ENCODE assay signal across 1 cellular context in the genomic region with DNA sequence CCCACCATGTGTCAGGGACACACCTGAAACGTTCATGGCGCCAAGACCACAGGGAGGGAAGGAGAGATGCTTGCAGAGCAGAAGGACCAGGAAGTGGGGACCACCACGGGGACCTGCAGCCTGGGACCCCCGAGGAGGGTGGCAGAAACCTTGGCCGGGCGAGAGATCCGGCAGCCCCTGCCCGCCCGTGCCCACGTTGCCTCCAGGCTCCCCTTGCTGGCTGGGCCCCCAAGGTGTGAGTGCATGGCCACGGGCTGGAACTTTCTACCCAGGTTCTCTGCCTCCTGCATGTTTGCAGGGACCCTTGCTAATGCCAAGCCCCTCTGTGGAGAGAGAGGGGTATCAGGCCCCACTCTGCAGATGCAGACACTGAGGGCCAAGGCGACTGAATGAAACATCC.
TF ChIP-seq lines count a peak whose summit lies in the region.

No MANE protein-coding gene starts in this region.

TF ChIP-seq in HepG2, 621 proteins besides CTCF, POLR2A, EP300 and RAD21:
- TF ChIP-seq ZNF768 (CRISPR knock-in tag; IDR thresholded peaks at IDR 0.05) (peak; percentile 24; the same call in 1 of the 2 replicates), SIX4 (CRISPR knock-in tag; IDR thresholded peaks at IDR 0.05) (no peak), SOX13 (IDR thresholded peaks at IDR 0.05) (no peak), SOX13 (CRISPR knock-in tag; conservative IDR thresholded peaks at IDR 0.05 in 1 of 2, IDR thresholded peaks at IDR 0.05 in 1 of 2) (no peak)
